ENCODE assay signal across 14 cellular contexts in the genomic region with DNA sequence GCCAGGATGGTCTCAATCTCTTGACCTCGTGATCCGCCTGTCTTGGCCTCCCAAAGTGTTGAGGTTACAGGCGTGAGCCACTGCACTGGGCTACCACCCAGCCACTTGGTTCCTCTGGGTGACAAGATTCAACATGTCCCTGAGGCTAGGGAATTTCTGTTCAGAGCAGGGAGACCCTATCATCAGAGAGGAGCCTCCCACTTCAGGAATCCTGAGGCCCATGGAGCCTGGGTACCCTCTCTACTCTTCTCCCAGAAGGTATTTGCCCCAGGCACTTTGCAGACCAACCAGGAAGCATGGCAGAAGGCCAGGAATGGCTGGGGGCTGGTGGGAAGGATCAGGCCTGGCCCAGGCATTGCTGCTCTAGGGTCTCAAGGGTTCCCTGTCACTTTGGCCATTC. TPM values are rescaled to one million over a fixed set of nuclear protein-coding genes. Genes with fewer than 3 reads are reported as not detected.
"Had no signal": no experiment of that assay in that cellular context is flagged by ENCODE, and none has a peak within 500 bp of the region (broad histone marks: within the 10 kb centered on the region; RNA-seq: fewer than 3 reads in every experiment).

No MANE protein-coding gene starts in this region.

RNA-seq across cellular contexts. Expression of gene SPDYE3, which starts 19.2 kb away (rescaled TPM):
- total RNA-seq: activated B cell treated with CpG ODN at 0.5 μM for 24 hours; activated CD4-positive, alpha-beta memory T cell treated with anti-CD3 and anti-CD28 coated beads for 36 hours; activated CD4-positive, alpha-beta memory T cell treated with anti-CD3 and anti-CD28 coated beads, Interleukin-2, amount 10 ng/mL, durations not matched to agents 7 days and 5 days; activated CD4-positive, alpha-beta T cell treated with anti-CD3 and anti-CD28 coated beads for 36 hours; activated CD4-positive, alpha-beta T cell treated with anti-CD3 and anti-CD28 coated beads, Interleukin-2, amount 10 ng/mL, durations not matched to agents 24 days and 14 days; activated CD4-positive, alpha-beta T cell treated with anti-CD3 and anti-CD28 coated beads, Interleukin-2, amount 10 ng/mL, durations not matched to agents 7 days and 5 days; activated CD8-positive, alpha-beta memory T cell treated with anti-CD3 and anti-CD28 coated beads for 36 hours; activated CD8-positive, alpha-beta memory T cell treated with anti-CD3 and anti-CD28 coated beads, Interleukin-2, amount 10 ng/mL, durations not matched to agents 7 days and 5 days; activated CD8-positive, alpha-beta T cell treated with anti-CD3 and anti-CD28 coated beads for 36 hours; activated CD8-positive, alpha-beta T cell treated with anti-CD3 and anti-CD28 coated beads, Interleukin-2, amount 10 ng/mL, durations not matched to agents 7 days and 5 days; T-cell; T-helper 1 cell treated with Interleukin-12 subunit alpha and Interleukin-12 subunit beta and Interleukin-4 antibody, amounts not matched to agents 30 ng/mL and 1 ng/mL, for 36 hours; T-helper 2 cell treated with Interferon-gamma antibody and Interleukin-4, amounts not matched to agents 100 ng/mL and 5 ng/mL, for 36 hours; WTC11 had no signal
